ENCODE assay signal across 9 cellular contexts in the genomic region with DNA sequence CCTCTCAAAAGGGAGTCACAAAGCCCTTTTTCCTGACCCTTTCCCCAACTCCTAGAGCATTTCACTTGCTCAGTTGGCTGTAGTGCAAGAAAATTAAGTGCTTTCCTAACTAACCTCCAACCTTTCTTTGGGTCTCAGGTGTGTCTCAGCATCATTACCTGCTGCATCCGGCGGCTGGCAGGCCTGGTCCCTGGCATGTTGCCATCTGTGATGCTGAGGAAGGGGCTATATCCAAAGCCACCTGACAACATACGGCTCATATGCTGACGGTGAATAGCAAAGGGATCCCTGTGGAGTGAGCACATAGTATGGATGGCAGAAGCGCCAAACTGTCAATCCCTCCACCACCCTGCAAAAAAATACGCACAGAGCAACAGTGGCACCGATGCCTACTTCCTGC. TPM values are rescaled to one million over a fixed set of nuclear protein-coding genes. Genes with fewer than 3 reads are reported as not detected.
DNase-seq lines count a peak whose midpoint lies in the region; ATAC-seq, FAIRE-seq and TF ChIP-seq lines count a peak whose summit lies in the region.
"Had no signal": no experiment of that assay in that cellular context is flagged by ENCODE, and none has a peak within 500 bp of the region (broad histone marks: within the 10 kb centered on the region; RNA-seq: fewer than 3 reads in every experiment).

No MANE protein-coding gene starts in this region.

- H3K27me3 ChIP-seq in RWPE2 (ENCODE audit: insufficient read depth, poor library complexity, severe bottlenecking) (no peaks in the 10 kb centered on the region), esophagus muscularis mucosa (no peaks in the 10 kb centered on the region), psoas muscle (ENCODE audit: insufficient read depth in 3 of 3, low read length in 2 of 3) (no peaks in the 10 kb centered on the region)

- H3K27ac ChIP-seq in RWPE2 (ENCODE audit: poor library complexity, severe bottlenecking) (peak overlapping the region; percentile 77), esophagus muscularis mucosa (replicated peaks in 1 of 4) (peak overlapping the region; percentile 99), psoas muscle (no peak overlapping the region)

- intact Hi-C loops in esophagus muscularis mucosa (cut with DNase I) (loop anchor here (2.0 to 5.0 kb wide), 2 partner anchors 27 to 76 kb away; partner anchors contain the start of gene P3H3), psoas muscle (cut with DNase I) (loop anchor here (5.0 to 10.0 kb wide), 2 partner anchors 73 to 76 kb away; partner anchors contain the start of genes P3H3 (in 2 of the 2) and GPR162 (in 1 of the 2))

- peak overlapping the region; percentile 97 for H3K4me3 ChIP-seq in GM12864 (ENCODE audit: low read depth, low read length)
- peak overlapping the region; percentile 86 for H3K4me3 ChIP-seq in RWPE2 (ENCODE audit: severe bottlenecking)
- peak overlapping the region; percentile 66 to 95 (median 83) for H3K4me3 ChIP-seq in esophagus muscularis mucosa
- H3K4me3 ChIP-seq in psoas muscle = peak overlapping the region; percentile 99

- ATAC-seq in RWPE2 (ENCODE audit: low read depth) (no peak), psoas muscle (no peak), GM19035 (IDR thresholded peaks at IDR 0.05; ENCODE audit: unreplicated experiment) (no peak)

- DNase-seq in GM12864 (ENCODE audit: low read depth) (no peak), RWPE2 (ENCODE audit: low spot score) (no peak), esophagus muscularis mucosa (ENCODE audit: extremely low spot score) (no peak), psoas muscle (no peak), D721Med (ENCODE audit: insufficient read length, low spot score) (no peak), GM19238 (ENCODE audit: insufficient read length, low spot score) (no peak), dedifferentiated amniotic fluid mesenchymal stem cell (ENCODE audit: extremely low spot score) (no peak)

- TF ChIP-seq EP300 in esophagus muscularis mucosa (IDR thresholded peaks at IDR 0.05) = no peak

- WGBS in esophagus muscularis mucosa = 75% methylated on average over 7 of the region's 7 CpGs
- 74 to 85% (median 75%) methylated on average over 7 of the region's 7 CpGs for WGBS in psoas muscle, 3 donors

- H3K36me3 ChIP-seq in RWPE2 (ENCODE audit: low read depth) (peaks cover 44% of the 10 kb centered on the region), esophagus muscularis mucosa (peaks cover 45 to 53% (median 51%) of the 10 kb centered on the region in 4 donors), psoas muscle (ENCODE audit: insufficient read depth in 1 of 2, low read depth in 1 of 2) (peaks cover 11 to 53% of the 10 kb centered on the region in 2 donors)

- H3K4me1 ChIP-seq in RWPE2 (ENCODE audit: insufficient read depth, poor library complexity, severe bottlenecking) (no peaks in the 10 kb centered on the region), esophagus muscularis mucosa (peaks cover 15 to 34% (median 24%) of the 10 kb centered on the region in 4 donors), psoas muscle (peaks cover 15% of the 10 kb centered on the region)

- no peak for FAIRE-seq in D721Med (lab: Jason Lieb, UNC)

- no peak for TF ChIP-seq POLR2A in esophagus muscularis mucosa (IDR thresholded peaks at IDR 0.05; ENCODE audit: low read depth)

- no peak for TF ChIP-seq CTCF in GM12864 (IDR thresholded peaks at IDR 0.05; ENCODE audit: low read depth, low read length, missing control alignments)
- no peak for TF ChIP-seq CTCF in RWPE2 (IDR thresholded peaks at IDR 0.05; ENCODE audit: poor library complexity, severe bottlenecking)
- no peak for TF ChIP-seq CTCF in esophagus muscularis mucosa (IDR thresholded peaks at IDR 0.05)
- TF ChIP-seq CTCF in psoas muscle (IDR thresholded peaks at IDR 0.05) = no peak
- TF ChIP-seq CTCF in D721Med (IDR thresholded peaks at IDR 0.05; ENCODE audit: insufficient read depth, missing control alignments) = no peak

- H3K9me3 ChIP-seq in RWPE2 (ENCODE audit: severe bottlenecking) (no peaks in the 10 kb centered on the region), esophagus muscularis mucosa (no peaks in the 10 kb centered on the region), psoas muscle (no peaks in the 10 kb centered on the region)

RNA-seq across cellular contexts. Expression of gene MLF2, which starts 1.2 kb away (rescaled TPM):
- total RNA-seq in esophagus muscularis mucosa (100 to 1,000 TPM; 169 to 247 (median 214) TPM), psoas muscle (100 to 1,000 TPM; 104 to 188 (median 132) TPM)
- polyA plus RNA-seq in psoas muscle = 100 to 1,000 TPM; 113 to 245 (median 176) TPM

RNA-seq across cellular contexts. Expression of gene PTMS, which starts 14.4 kb away (rescaled TPM):
- total RNA-seq in esophagus muscularis mucosa (100 to 1,000 TPM; 256 to 419 (median 338) TPM), psoas muscle (100 to 1,000 TPM in 1 of 4 donors, 10 to 100 TPM in 3; 69.0 to 104 (median 77.1) TPM)
- polyA plus RNA-seq in psoas muscle = 10 to 100 TPM; 65.4 to 93.7 (median 87.7) TPM

RNA-seq across cellular contexts. Expression of gene LAG3, which starts 20.6 kb away (rescaled TPM):
- total RNA-seq in esophagus muscularis mucosa (1 to 10 TPM; 1.7 to 4.0 (median 2.9) TPM), psoas muscle (under 1 TPM in 2 of 4 donors, not detected in 2; 0.11 to 0.24 TPM)
- polyA plus RNA-seq in psoas muscle = under 1 TPM in 2 of 3 donors, not detected in 1; 0.05 to 0.06 TPM

RNA-seq across cellular contexts. Expression of gene COPS7A, which starts 27.9 kb away (rescaled TPM):
- total RNA-seq in esophagus muscularis mucosa = 10 to 100 TPM; 51.9 to 71.8 (median 63.0) TPM
- 10 to 100 TPM; 72.3 to 86.2 (median 77.1) TPM for total RNA-seq in psoas muscle
- polyA plus RNA-seq in psoas muscle = 100 to 1,000 TPM in 2 of 3 donors, 10 to 100 TPM in 1; 79.2 to 157 (median 104) TPM

RNA-seq across cellular contexts. Expression of gene CD4, which starts 37.6 kb away (rescaled TPM):
- total RNA-seq in esophagus muscularis mucosa (10 to 100 TPM in 2 of 4 donors, 1 to 10 TPM in 2; 6.6 to 16.2 (median 10.1) TPM), psoas muscle (1 to 10 TPM; 2.3 to 4.9 (median 4.0) TPM)
- polyA plus RNA-seq in psoas muscle = 1 to 10 TPM in 1 of 3 donors, under 1 TPM in 2; 0.47 to 1.5 (median 0.91) TPM
- total RNA-seq: lung microvascular endothelial cell had no signal
